Comparison of ENCODE assay signal across 8 cellular contexts in genomic region chr1:32350785-32351076, GRCh38. TPM values are rescaled to one million over a fixed set of nuclear protein-coding genes. Genes with fewer than 3 reads are reported as not detected.
DNase-seq lines count a peak whose midpoint lies in the region; ATAC-seq and TF ChIP-seq lines count a peak whose summit lies in the region.

No MANE protein-coding gene starts in this region.

- peak overlapping the region; percentile 73 for H3K4me3 Mint-ChIP-seq in activated CD4-positive, alpha-beta T cell treated with anti-CD3 and anti-CD28 coated beads for 36 hours
- peak overlapping the region; percentile 78 for H3K4me3 Mint-ChIP-seq in activated T-helper 2 cell treated with anti-CD3 and anti-CD28 coated beads, Interferon-gamma antibody, Interleukin-2, Interleukin-4, amounts not matched to agents 10 μg/mL and 5 μg/mL and 100 μg/mL, durations not matched to agents 14 hours and 24 hours and 36 hours (ENCODE audit: low read depth)

- peak overlapping the region; percentile 89 to 93 for H3K27ac ChIP-seq in left lung
- H3K27ac ChIP-seq in subcutaneous abdominal adipose tissue (ENCODE audit: low read depth, low read length): peak overlapping the region; percentile 72

- POLR2A ChIA-PET in activated CD4-positive, alpha-beta T cell treated with anti-CD3 and anti-CD28 coated beads for 36 hours (lab: Charles Lee): interaction anchor here (1.4 kb wide), 2 partner anchors 13 to 15 kb away, joined by 4 to 6 read pairs; partner anchors contain the start of gene MARCKSL1

- H3K27me3 Mint-ChIP-seq in activated CD4-positive, alpha-beta T cell treated with anti-CD3 and anti-CD28 coated beads for 36 hours: no peaks in the 10 kb centered on the region
- H3K27me3 Mint-ChIP-seq in activated T-helper 2 cell treated with anti-CD3 and anti-CD28 coated beads, Interferon-gamma antibody, Interleukin-2, Interleukin-4, amounts not matched to agents 10 μg/mL and 5 μg/mL and 100 μg/mL, durations not matched to agents 14 hours and 24 hours and 36 hours (ENCODE audit: low read depth): no peaks in the 10 kb centered on the region

- H3K27me3 ChIP-seq in left lung (no peaks in the 10 kb centered on the region), subcutaneous abdominal adipose tissue (ENCODE audit: control insufficient read depth in 5 of 5, insufficient read depth in 4 of 5, low read length in 5 of 5) (no peaks in the 10 kb centered on the region)

- H3K9me3 ChIP-seq in left lung: peaks cover 0 to 2% of the 10 kb centered on the region in 2 donors
- H3K9me3 ChIP-seq in subcutaneous abdominal adipose tissue (ENCODE audit: control insufficient read depth in 5 of 5, low read length in 5 of 5): no peaks in the 10 kb centered on the region

- no peak for TF ChIP-seq CTCF in left lung (IDR thresholded peaks at IDR 0.05)

- no peaks in the 10 kb centered on the region for H3K36me3 ChIP-seq in left lung
- peaks cover 0 to 9% (median 2%) of the 10 kb centered on the region in 5 donors for H3K36me3 ChIP-seq in subcutaneous abdominal adipose tissue (ENCODE audit: control insufficient read depth in 5 of 5, insufficient read depth in 5 of 5, low read length in 5 of 5)

- peaks cover 27% of the 10 kb centered on the region for H3K4me1 Mint-ChIP-seq in activated CD4-positive, alpha-beta T cell treated with anti-CD3 and anti-CD28 coated beads for 36 hours
- H3K4me1 Mint-ChIP-seq in activated T-helper 2 cell treated with anti-CD3 and anti-CD28 coated beads, Interferon-gamma antibody, Interleukin-2, Interleukin-4, amounts not matched to agents 10 μg/mL and 5 μg/mL and 100 μg/mL, durations not matched to agents 14 hours and 24 hours and 36 hours (ENCODE audit: low read depth): peaks cover 24% of the 10 kb centered on the region

- CTCF ChIA-PET in activated CD4-positive, alpha-beta T cell treated with anti-CD3 and anti-CD28 coated beads for 36 hours (lab: Charles Lee): interaction anchor here (0.9 to 1.1 kb wide), 3 partner anchors 15 to 109 kb away, joined by 3 to 5 read pairs (median 4); partner anchors contain the start of genes BSDC1 and MARCKSL1

- intact Hi-C loops in activated CD4-positive, alpha-beta T cell treated with anti-CD3 and anti-CD28 coated beads for 36 hours (cut with DNase I, micrococcal nuclease): loop anchor here (1.0 to 2.0 kb wide), 13 partner anchors 14 to 467 kb away; partner anchors contain the start of genes BSDC1 (in 2 of the 2), EIF3I (in 2 of the 2), TMEM234 (in 2 of the 2) and IQCC (in 1 of the 2)
- intact Hi-C loops in activated T-helper 2 cell treated with anti-CD3 and anti-CD28 coated beads, Interferon-gamma antibody, Interleukin-2, Interleukin-4, amounts not matched to agents 10 μg/mL and 5 μg/mL and 100 μg/mL, durations not matched to agents 14 hours and 24 hours and 36 hours (cut with micrococcal nuclease): loop anchor here (1.0 kb wide), 1 partner anchor 13 kb away; no protein-coding TSS in a partner anchor
- intact Hi-C loops in left lung (cut with DNase I): no loop called here

- no peak overlapping the region for H3K9ac ChIP-seq in subcutaneous abdominal adipose tissue (ENCODE audit: low read length in 5 of 5)

- peaks cover 28 to 68% of the 10 kb centered on the region in 2 donors for H3K4me1 ChIP-seq in left lung
- H3K4me1 ChIP-seq in subcutaneous abdominal adipose tissue (ENCODE audit: control insufficient read depth in 5 of 5, insufficient read depth in 5 of 5, low read length in 5 of 5): peaks cover 9 to 64% (median 37%) of the 10 kb centered on the region in 5 donors

- ATAC-seq in activated CD4-positive, alpha-beta T cell treated with anti-CD3 and anti-CD28 coated beads for 36 hours: no peak
- ATAC-seq in left lung: no peak

- H3K4me3 ChIP-seq in left lung (peak overlapping the region; percentile 59 to 61), subcutaneous abdominal adipose tissue (ENCODE audit: low read depth in 1 of 5, low read length in 5 of 5) (peak overlapping the region in 4 of 5 donors; percentile 66 to 80 (median 70))

- no peaks in the 10 kb centered on the region for H3K36me3 Mint-ChIP-seq in activated CD4-positive, alpha-beta T cell treated with anti-CD3 and anti-CD28 coated beads for 36 hours (ENCODE audit: low read depth)
- H3K36me3 Mint-ChIP-seq in activated T-helper 2 cell treated with anti-CD3 and anti-CD28 coated beads, Interferon-gamma antibody, Interleukin-2, Interleukin-4, amounts not matched to agents 10 μg/mL and 5 μg/mL and 100 μg/mL, durations not matched to agents 14 hours and 24 hours and 36 hours (ENCODE audit: low read depth): no peaks in the 10 kb centered on the region

- H3K27ac Mint-ChIP-seq in activated CD4-positive, alpha-beta T cell treated with anti-CD3 and anti-CD28 coated beads for 36 hours: no peak overlapping the region
- peak overlapping the region; percentile 36 for H3K27ac Mint-ChIP-seq in activated T-helper 2 cell treated with anti-CD3 and anti-CD28 coated beads, Interferon-gamma antibody, Interleukin-2, Interleukin-4, amounts not matched to agents 10 μg/mL and 5 μg/mL and 100 μg/mL, durations not matched to agents 14 hours and 24 hours and 36 hours

- peaks cover 2% of the 10 kb centered on the region for H3K9me3 Mint-ChIP-seq in activated CD4-positive, alpha-beta T cell treated with anti-CD3 and anti-CD28 coated beads for 36 hours (ENCODE audit: low read depth)
- H3K9me3 Mint-ChIP-seq in activated T-helper 2 cell treated with anti-CD3 and anti-CD28 coated beads, Interferon-gamma antibody, Interleukin-2, Interleukin-4, amounts not matched to agents 10 μg/mL and 5 μg/mL and 100 μg/mL, durations not matched to agents 14 hours and 24 hours and 36 hours: no peaks in the 10 kb centered on the region

- no peak for DNase-seq in activated CD4-positive, alpha-beta T cell treated with anti-CD3 and anti-CD28 coated beads for 36 hours
- DNase-seq in activated CD4-positive, alpha-beta T cell treated with anti-CD3 and anti-CD28 coated beads for 1 hour: no peak
- DNase-seq in activated T-helper 2 cell treated with anti-CD3 and anti-CD28 coated beads, Interferon-gamma antibody, Interleukin-2, Interleukin-4, amounts not matched to agents 10 μg/mL and 5 μg/mL and 100 μg/mL, durations not matched to agents 14 hours and 24 hours and 36 hours (ENCODE audit: low spot score): no peak
- DNase-seq in left lung: no peak
- no peak for DNase-seq in germinal center (ENCODE audit: low spot score)
- DNase-seq in cerebellum (ENCODE audit: low spot score): no peak
- DNase-seq in NCI-H446 (lab: John Stamatoyannopoulos, UW): no peak

RNA-seq across cellular contexts. Expression of gene FAM229A, which starts 11.6 kb away (rescaled TPM):
- total RNA-seq in activated CD4-positive, alpha-beta T cell treated with anti-CD3 and anti-CD28 coated beads for 36 hours: 1 to 10 TPM; 3.1 to 3.3 TPM
- total RNA-seq in activated T-helper 2 cell treated with anti-CD3 and anti-CD28 coated beads, Interferon-gamma antibody, Interleukin-2, Interleukin-4, amounts not matched to agents 10 μg/mL and 5 μg/mL and 100 μg/mL, durations not matched to agents 14 hours and 24 hours and 36 hours: 5.4 and 6.1 TPM in 2 replicates
- 1 to 10 TPM; 4.4 to 5.7 TPM for total RNA-seq in left lung
- total RNA-seq in cerebellum: 3.2 TPM

RNA-seq across cellular contexts. Expression of gene TSSK3, which starts 11.6 kb away (rescaled TPM):
- total RNA-seq in activated CD4-positive, alpha-beta T cell treated with anti-CD3 and anti-CD28 coated beads for 36 hours: 1 to 10 TPM in 1 of 2 experiments, under 1 TPM in 1; 0.76 to 1.6 TPM
- 1.1 TPM in 2 replicates for total RNA-seq in activated T-helper 2 cell treated with anti-CD3 and anti-CD28 coated beads, Interferon-gamma antibody, Interleukin-2, Interleukin-4, amounts not matched to agents 10 μg/mL and 5 μg/mL and 100 μg/mL, durations not matched to agents 14 hours and 24 hours and 36 hours
- 1 to 10 TPM; 1.8 TPM for total RNA-seq in left lung
- total RNA-seq in cerebellum: 1.8 TPM

RNA-seq across cellular contexts. Expression of gene MARCKSL1, which starts 14.7 kb away (rescaled TPM):
- 10 to 100 TPM; 27.0 to 29.3 TPM for total RNA-seq in activated CD4-positive, alpha-beta T cell treated with anti-CD3 and anti-CD28 coated beads for 36 hours
- total RNA-seq in activated T-helper 2 cell treated with anti-CD3 and anti-CD28 coated beads, Interferon-gamma antibody, Interleukin-2, Interleukin-4, amounts not matched to agents 10 μg/mL and 5 μg/mL and 100 μg/mL, durations not matched to agents 14 hours and 24 hours and 36 hours: 42.5 and 45.0 TPM in 2 replicates
- total RNA-seq in left lung (10 to 100 TPM; 33.1 to 58.3 TPM), cerebellum (164 TPM)

RNA-seq across cellular contexts. Expression of gene BSDC1, which starts 43.5 kb away (rescaled TPM):
- total RNA-seq in activated CD4-positive, alpha-beta T cell treated with anti-CD3 and anti-CD28 coated beads for 36 hours: 10 to 100 TPM; 29.4 to 36.9 TPM
- 48.9 and 54.3 TPM in 2 replicates for total RNA-seq in activated T-helper 2 cell treated with anti-CD3 and anti-CD28 coated beads, Interferon-gamma antibody, Interleukin-2, Interleukin-4, amounts not matched to agents 10 μg/mL and 5 μg/mL and 100 μg/mL, durations not matched to agents 14 hours and 24 hours and 36 hours
- total RNA-seq in left lung (10 to 100 TPM; 51.2 to 64.8 TPM), cerebellum (58.3 TPM)

RNA-seq across cellular contexts. Expression of gene HDAC1, which starts 58.8 kb away (rescaled TPM):
- total RNA-seq in activated CD4-positive, alpha-beta T cell treated with anti-CD3 and anti-CD28 coated beads for 36 hours: 100 to 1,000 TPM; 132 to 146 TPM
- total RNA-seq in activated T-helper 2 cell treated with anti-CD3 and anti-CD28 coated beads, Interferon-gamma antibody, Interleukin-2, Interleukin-4, amounts not matched to agents 10 μg/mL and 5 μg/mL and 100 μg/mL, durations not matched to agents 14 hours and 24 hours and 36 hours: 179 and 195 TPM in 2 replicates
- total RNA-seq in left lung: 10 to 100 TPM; 61.8 to 72.7 TPM
- 21.2 TPM for total RNA-seq in cerebellum

Comparison
In these comparisons a context has a peak if more than half of its experiments do, and no peak if none do; other contexts are left out.
1. intact Hi-C loops: an anchor here in activated CD4-positive, alpha-beta T cell treated with anti-CD3 and anti-CD28 coated beads for 36 hours (1.0 to 2.0 kb wide) and activated T-helper 2 cell treated with anti-CD3 and anti-CD28 coated beads, Interferon-gamma antibody, Interleukin-2, Interleukin-4, amounts not matched to agents 10 μg/mL and 5 μg/mL and 100 μg/mL, durations not matched to agents 14 hours and 24 hours and 36 hours (1.0 kb wide); none called in left lung.